ENCODE assay signal across 9 cellular contexts in genomic region chr9:129027224-129027684, GRCh38. TPM values are rescaled to one million over a fixed set of nuclear protein-coding genes. Genes with fewer than 3 reads are reported as not detected.
DNase-seq lines count a peak whose midpoint lies in the region; ATAC-seq, FAIRE-seq and TF ChIP-seq lines count a peak whose summit lies in the region.
"Had no signal": no experiment of that assay in that cellular context is flagged by ENCODE, and none has a peak within 500 bp of the region (broad histone marks: within the 10 kb centered on the region; RNA-seq: fewer than 3 reads in every experiment).

No MANE protein-coding gene starts in this region.

- no peak overlapping the region for H2BK15ac ChIP-seq in H1 (ENCODE audit: low read length)

- H3K9me3 Mint-ChIP-seq in osteocyte (ENCODE audit: unreplicated experiment), result no peaks in the 10 kb centered on the region

- H3K27me3 ChIP-seq in GM06990 (replicated peaks; ENCODE audit: control insufficient read depth, insufficient read depth, low read length) (no peaks in the 10 kb centered on the region), H1 (replicated peaks in 1 of 4; ENCODE audit: control insufficient read depth in 3 of 4, extremely low read depth in 1 of 4, insufficient read depth in 3 of 4, low read length in 3 of 4) (no peaks in the 10 kb centered on the region)

- intact Hi-C loops in posterior cingulate gyrus (cut with DNase I), result loop anchor here (5.0 kb wide), 1 partner anchor 85 kb away; the partner anchor contains the start of genes CRAT and PTPA

- H3K23ac ChIP-seq in H1 (ENCODE audit: insufficient read length), result no peak overlapping the region

- peak overlapping the region; percentile 80 for H3K4me3 Mint-ChIP-seq in osteocyte (ENCODE audit: unreplicated experiment)

- peaks cover 0 to 18% (median 11%) of the 10 kb centered on the region in 4 experiments; a peak in 6 of 7 replicates for H3K4me1 ChIP-seq in H1 (replicated peaks in 1 of 4; ENCODE audit: control insufficient read depth in 3 of 4, insufficient read depth in 4 of 4, low read length in 3 of 4)

- no peak for TF ChIP-seq RAD21 in H1 (IDR thresholded peaks at IDR 0.05 in 1 of 2, conservative IDR thresholded peaks at IDR 0.05 in 1 of 2; ENCODE audit: low read depth in 2 of 2, low read length in 2 of 2)

- H2AK5ac ChIP-seq in H1 (ENCODE audit: low read depth, low read length), result 0 out of 2 replicates have a peak overlapping the region, but pooled peaks have one; percentile 24

- no peak overlapping the region for H2BK120ac ChIP-seq in H1 (replicated peaks; ENCODE audit: low read depth, low read length)

- no peak overlapping the region for H3K18ac ChIP-seq in H1 (ENCODE audit: extremely low read depth, low read length)

- peaks cover 2 to 35% of the 10 kb centered on the region in 2 experiments; a peak in 3 of 4 replicates for H3K79me2 ChIP-seq in H1 (ENCODE audit: control insufficient read depth in 1 of 2, insufficient read depth in 2 of 2, low read length in 2 of 2)

- H2BK5ac ChIP-seq in H1 (ENCODE audit: low read depth, low read length), result peak overlapping the region; percentile 60; the same call in 1 of the 2 replicates

- H3K36me3 ChIP-seq in GM06990 (ENCODE audit: control insufficient read depth, insufficient read depth, low read length) (no peaks in the 10 kb centered on the region; the same call in 1 of the 2 replicates), H1 (ENCODE audit: control insufficient read depth in 2 of 4, insufficient read depth in 4 of 4, low read length in 3 of 4) (no peaks in the 10 kb centered on the region)

- 0 out of 2 replicates have a peak overlapping the region, but pooled peaks have one; percentile 40 for H3K27ac ChIP-seq in H1 (ENCODE audit: low read depth, low read length)

- H3K36me3 Mint-ChIP-seq in osteocyte (ENCODE audit: unreplicated experiment), result no peaks in the 10 kb centered on the region

- 0 out of 2 replicates have a peak overlapping the region, but pooled peaks have one; percentile 9 for H2BK12ac ChIP-seq in H1 (ENCODE audit: low read depth, low read length)

- H3K9me3 ChIP-seq in H1 (ENCODE audit: insufficient read depth in 2 of 2, low read depth in 1 of 2, low read length in 1 of 2), result no peaks in the 10 kb centered on the region

- POLR2A ChIA-PET in H1 (lab: Charles Lee; ENCODE audit: partially characterized antibody), result interaction anchor here (1.0 to 2.4 kb wide), 4 partner anchors 19 to 54 kb away, joined by 3 to 6 read pairs (median 4); partner anchors contain the start of gene DOLPP1

- no peak overlapping the region for H3K14ac ChIP-seq in H1 (ENCODE audit: insufficient read length)

- H4K20me1 ChIP-seq in H1 (replicated peaks in 1 of 2; ENCODE audit: control insufficient read depth in 1 of 2, insufficient read depth in 2 of 2, low read length in 2 of 2), result peaks cover 7 to 17% of the 10 kb centered on the region in 2 experiments

- H3K56ac ChIP-seq in H1 (replicated peaks; ENCODE audit: insufficient read length, low read depth, low read length), result no peak overlapping the region

- CTCF ChIA-PET in H1 (lab: Charles Lee; ENCODE audit: partially characterized antibody), result interaction anchor here (1.3 to 1.5 kb wide), 2 partner anchors 21 to 71 kb away, joined by 4 read pairs; no protein-coding TSS in a partner anchor

- TF ChIP-seq CTCF in GM06990 (IDR thresholded peaks at IDR 0.05; ENCODE audit: insufficient read depth, low read length, poor library complexity, severe bottlenecking) (no peak), NB4 (IDR thresholded peaks at IDR 0.05; ENCODE audit: low read depth, low read length) (no peak), H1 (IDR thresholded peaks at IDR 0.05; ENCODE audit: control extremely low read depth in 1 of 3, insufficient read depth in 1 of 3, low read depth in 1 of 3, low read length in 3 of 3) (no peak), osteocyte (IDR thresholded peaks at IDR 0.05) (no peak)

- H4K8ac ChIP-seq in H1 (ENCODE audit: extremely low read depth, insufficient read depth, low read length), result peak overlapping the region; percentile 95

- H4K5ac ChIP-seq in H1 (ENCODE audit: insufficient read length, low read depth, low read length), result peak overlapping the region; percentile 7

- DNase-seq in GM06990 (ENCODE audit: extremely low read depth, insufficient read length) (no peak), NB4 (ENCODE audit: low read depth) (no peak), H1 (ENCODE audit: low read depth in 1 of 2, low spot score in 2 of 2) (no peak), osteocyte (ENCODE audit: extremely low spot score, unreplicated experiment) (no peak), posterior cingulate gyrus (no peak), H4 (ENCODE audit: low spot score) (no peak)

- TF ChIP-seq POLR2A in NB4 (IDR thresholded peaks at IDR 0.05; ENCODE audit: extremely low read depth, insufficient read length), result no peak
- no peak for TF ChIP-seq POLR2A in H1 (IDR thresholded peaks at IDR 0.05; ENCODE audit: control extremely low read depth in 1 of 2, low read depth in 2 of 2, low read length in 2 of 2)

- TF ChIP-seq EP300 in H1 (IDR thresholded peaks at IDR 0.05; ENCODE audit: borderline replicate concordance in 1 of 2, low read depth in 2 of 2, low read length in 2 of 2), result no peak

- 53% methylated on average over 9 of the region's 9 CpGs; no CpG with 5 or more reads in 1 of the 2 experiments for WGBS in H1 (ENCODE audit: extremely low coverage in 1 of 2, insufficient coverage in 1 of 2, insufficient read length in 1 of 2, insufficient replicate concordance in 2 of 2, low coverage in 1 of 2, low lambda C conversion rate in 2 of 2, missing lambda C conversion rate in 1 of 2), 2 experiments

- peaks cover 7% of the 10 kb centered on the region for H3K23me2 ChIP-seq in H1 (ENCODE audit: low read depth, low read length)

- H2AFZ ChIP-seq in H1 (ENCODE audit: low read length), result no peak overlapping the region

- H3K79me1 ChIP-seq in H1 (ENCODE audit: low read depth, low read length), result peaks cover 7% of the 10 kb centered on the region; the same call in 1 of the 2 replicates

- H3K9ac ChIP-seq in H1 (replicated peaks in 1 of 4; ENCODE audit: extremely low read depth in 1 of 4, low read depth in 3 of 4, low read length in 3 of 4), result peak overlapping the region in 3 of 4 experiments; percentile 39 to 62 (median 59); a peak in 4 of 7 replicates

- H3K27me3 Mint-ChIP-seq in osteocyte (ENCODE audit: unreplicated experiment), result no peaks in the 10 kb centered on the region

- H3K4me3 ChIP-seq in GM06990 (replicated peaks; ENCODE audit: low read depth, low read length) (peak overlapping the region; percentile 81), NB4 (ENCODE audit: low read depth, low read length) (peak overlapping the region; percentile 67), H1 (ENCODE audit: extremely low read depth in 1 of 4, insufficient read depth in 2 of 4, low read depth in 3 of 4, low read length in 4 of 4) (peak overlapping the region; percentile 61 to 75 (median 65))

- peak overlapping the region; percentile 72 for H3K4ac ChIP-seq in H1 (replicated peaks; ENCODE audit: insufficient read length, low read depth, low read length)

- H3K27ac Mint-ChIP-seq in osteocyte (ENCODE audit: unreplicated experiment), result peak overlapping the region; percentile 79

- peaks cover 35% of the 10 kb centered on the region for H3K4me1 Mint-ChIP-seq in osteocyte (ENCODE audit: unreplicated experiment)

- peak overlapping the region; percentile 65 to 79 for H3K4me2 ChIP-seq in H1 (ENCODE audit: insufficient read depth in 1 of 2, low read depth in 2 of 2, low read length in 2 of 2)

- no peak for ATAC-seq in HG03565 (IDR thresholded peaks at IDR 0.05; ENCODE audit: unreplicated experiment)
- ATAC-seq in GM21423 (IDR thresholded peaks at IDR 0.05; ENCODE audit: unreplicated experiment), result no peak

- FAIRE-seq in H1 (lab: Jason Lieb, UNC), result no peak
- FAIRE-seq: TTC549 had no signal

- H4K91ac ChIP-seq in H1 (replicated peaks; ENCODE audit: insufficient read length, low read length), result no peak overlapping the region

- no peak overlapping the region for H2BK20ac ChIP-seq in H1 (ENCODE audit: low read length)

TF ChIP-seq in H1, 55 proteins besides CTCF, POLR2A, EP300 and RAD21 (continues in another document):
- no peak for TF ChIP-seq CTBP2 (IDR thresholded peaks at IDR 0.05; ENCODE audit: borderline replicate concordance, insufficient read depth, insufficient read length, low read length)

RNA-seq across cellular contexts. Expression of gene SH3GLB2, which starts 0.9 kb away (rescaled TPM):
- total RNA-seq in H1 (2021; fragmentation: NEBNext Ultra II Directional; extraction: Animal tissue kit (Norgen Biotek cat#: 25700)), result 52.7 and 54.9 TPM in 2 replicates
- 79.9 and 95.9 TPM in 2 replicates for polyA plus RNA-seq in H1 (2011; rRNA removed)
- polyA plus RNA-seq in H1 (2011; cell fraction: cytosol; rRNA removed), result 70.3 TPM
- 212 TPM for polyA plus RNA-seq in H1 (2011; cell fraction: nucleus; rRNA removed)
- 30.6 to 57.9 TPM (median 53.7 TPM) in 4 replicates for polyA plus RNA-seq in H1 (2012, experiment 1 of 2)
- polyA plus RNA-seq in H1 (2012, experiment 2 of 2), result 34.8 TPM
- 32.9 TPM for polyA plus RNA-seq in H1 (2013, experiment 1 of 2)
- polyA plus RNA-seq in H1 (2013, experiment 2 of 2), result 31.8 TPM
- 25.4 and 33.3 TPM in 2 replicates for polyA minus RNA-seq in H1 (2011; rRNA and poly(A)+ RNA removed)
- polyA minus RNA-seq in H1 (2011; cell fraction: cytosol; rRNA and poly(A)+ RNA removed), result 31.9 TPM
- 44.1 TPM for polyA minus RNA-seq in H1 (2011; cell fraction: nucleus; rRNA and poly(A)+ RNA removed)
- 105 and 113 TPM in 2 replicates for total RNA-seq in osteocyte
- total RNA-seq in H4 (2014; rRNA removed; shearing (Covaris generic)), result 14.0 and 17.2 TPM in 2 replicates

RNA-seq across cellular contexts. Expression of gene MIGA2, which starts 9.2 kb away (rescaled TPM):
- total RNA-seq in H1 (2021; fragmentation: NEBNext Ultra II Directional; extraction: Animal tissue kit (Norgen Biotek cat#: 25700)), result 30.9 and 39.0 TPM in 2 replicates
- polyA plus RNA-seq in H1 (2011; rRNA removed), result 24.6 and 36.6 TPM in 2 replicates
- 31.0 TPM for polyA plus RNA-seq in H1 (2011; cell fraction: cytosol; rRNA removed)
- 271 TPM for polyA plus RNA-seq in H1 (2011; cell fraction: nucleus; rRNA removed)
- 23.6 to 37.7 TPM (median 30.3 TPM) in 4 replicates for polyA plus RNA-seq in H1 (2012, experiment 1 of 2)
- polyA plus RNA-seq in H1 (2012, experiment 2 of 2), result 23.7 TPM
- polyA plus RNA-seq in H1 (2013, experiment 1 of 2), result 18.7 TPM
- polyA plus RNA-seq in H1 (2013, experiment 2 of 2), result 16.5 TPM
- polyA minus RNA-seq in H1 (2011; rRNA and poly(A)+ RNA removed), result 11.5 and 21.2 TPM in 2 replicates
- 8.1 TPM for polyA minus RNA-seq in H1 (2011; cell fraction: cytosol; rRNA and poly(A)+ RNA removed)
- polyA minus RNA-seq in H1 (2011; cell fraction: nucleus; rRNA and poly(A)+ RNA removed), result 51.4 TPM
- 27.5 and 29.9 TPM in 2 replicates for total RNA-seq in osteocyte
- 9.3 and 18.2 TPM in 2 replicates for total RNA-seq in H4 (2014; rRNA removed; shearing (Covaris generic))

RNA-seq across cellular contexts. Expression of gene DOLPP1, which starts 53.7 kb away (rescaled TPM):
- 36.0 and 38.8 TPM in 2 replicates for total RNA-seq in H1 (2021; fragmentation: NEBNext Ultra II Directional; extraction: Animal tissue kit (Norgen Biotek cat#: 25700))
- 45.3 and 56.0 TPM in 2 replicates for polyA plus RNA-seq in H1 (2011; rRNA removed)
- 43.8 TPM for polyA plus RNA-seq in H1 (2011; cell fraction: cytosol; rRNA removed)
- polyA plus RNA-seq in H1 (2011; cell fraction: nucleus; rRNA removed), result 56.1 TPM
- 20.0 to 27.5 TPM (median 25.5 TPM) in 4 replicates for polyA plus RNA-seq in H1 (2012, experiment 1 of 2)
- 37.9 TPM for polyA plus RNA-seq in H1 (2012, experiment 2 of 2)
- polyA plus RNA-seq in H1 (2013, experiment 1 of 2), result 52.3 TPM
- 56.7 TPM for polyA plus RNA-seq in H1 (2013, experiment 2 of 2)
- polyA minus RNA-seq in H1 (2011; rRNA and poly(A)+ RNA removed), result 34.8 and 38.2 TPM in 2 replicates
- 15.0 TPM for polyA minus RNA-seq in H1 (2011; cell fraction: cytosol; rRNA and poly(A)+ RNA removed)
- polyA minus RNA-seq in H1 (2011; cell fraction: nucleus; rRNA and poly(A)+ RNA removed), result 17.3 TPM
- 13.3 and 19.3 TPM in 2 replicates for total RNA-seq in osteocyte
- total RNA-seq in H4 (2014; rRNA removed; shearing (Covaris generic)), result 17.1 and 17.5 TPM in 2 replicates
